Comparison of ENCODE assay signal across 1 cellular context in the genomic region with DNA sequence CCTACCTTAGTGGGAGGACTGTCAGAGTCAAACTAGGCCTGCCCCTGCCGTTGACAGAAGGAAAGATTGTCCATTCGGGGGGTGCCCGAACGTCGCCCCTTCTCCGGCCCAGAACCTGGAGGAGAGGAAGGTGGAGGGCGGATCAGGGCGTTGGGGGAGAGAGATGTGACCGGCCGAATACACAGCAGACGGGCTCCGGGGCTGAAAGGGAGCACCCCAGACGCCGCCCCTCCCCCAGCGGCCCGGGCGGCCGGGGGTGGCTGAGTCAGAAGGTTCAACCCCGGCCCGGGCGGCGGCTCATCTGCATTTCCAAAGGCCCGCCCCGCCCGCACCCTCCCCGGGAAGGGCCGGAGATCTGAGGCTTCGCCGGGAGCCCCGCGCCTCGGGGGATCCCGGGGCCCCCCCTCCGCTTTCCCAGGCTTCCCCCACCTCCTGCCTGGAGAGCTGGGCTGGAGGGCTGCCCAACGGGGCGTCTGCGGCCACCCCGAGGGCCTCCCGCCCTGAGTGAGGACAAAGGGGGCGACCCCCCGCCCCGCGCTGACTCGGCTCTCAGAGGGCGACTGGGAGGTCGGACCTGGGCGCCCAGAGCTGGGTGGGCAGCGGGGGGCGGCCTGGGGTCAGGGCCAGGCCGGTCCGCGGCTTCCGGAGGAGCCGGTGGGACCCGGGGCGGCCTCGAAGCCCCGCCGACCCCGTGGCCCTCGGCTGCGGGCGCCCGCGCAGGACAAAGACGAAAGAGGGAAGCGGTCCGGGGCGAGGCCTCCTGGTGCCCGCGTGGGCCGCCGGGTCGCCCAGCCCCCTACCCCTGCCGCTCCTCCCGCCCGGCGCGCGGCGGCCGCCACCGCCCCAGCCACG.
TF ChIP-seq lines count a peak whose summit lies in the region.

No MANE protein-coding gene starts in this region.

TF ChIP-seq in H1, 55 proteins besides CTCF, POLR2A, EP300 and RAD21 (continued from another document):
- TF ChIP-seq, protein P1, sequence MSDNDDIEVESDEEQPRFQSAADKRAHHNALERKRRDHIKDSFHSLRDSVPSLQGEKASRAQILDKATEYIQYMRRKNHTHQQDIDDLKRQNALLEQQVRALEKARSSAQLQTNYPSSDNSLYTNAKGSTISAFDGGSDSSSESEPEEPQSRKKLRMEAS (IDR thresholded peaks at IDR 0.05), result no peak
- TF ChIP-seq SIX5 (IDR thresholded peaks at IDR 0.05; ENCODE audit: low read depth, low read length) (no peak), EZH2 (IDR thresholded peaks at IDR 0.05; ENCODE audit: low read depth, low read length, severe bottlenecking) (no peak), POLR2AphosphoS5 (IDR thresholded peaks at IDR 0.05; ENCODE audit: low read depth, low read length) (peak; percentile 31; the same call in 1 of the 2 replicates), SIRT6 (IDR thresholded peaks at IDR 0.05; ENCODE audit: low read length) (no peak), TCF12 (IDR thresholded peaks at IDR 0.05; ENCODE audit: low read depth, low read length) (no peak), SUZ12 (IDR thresholded peaks at IDR 0.05; ENCODE audit: low read length) (no peak), CEBPB (IDR thresholded peaks at IDR 0.05; ENCODE audit: low read depth, low read length) (no peak), SP2 (IDR thresholded peaks at IDR 0.05; ENCODE audit: low read length) (no peak), CREB1 (IDR thresholded peaks at IDR 0.05) (no peak), KDM1A (IDR thresholded peaks at IDR 0.05; ENCODE audit: borderline replicate concordance, low read length) (no peak), CTBP2 (IDR thresholded peaks at IDR 0.05; ENCODE audit: borderline replicate concordance, insufficient read depth, insufficient read length, low read length) (no peak), RFX5 (IDR thresholded peaks at IDR 0.05; ENCODE audit: borderline replicate concordance, low read depth, low read length) (no peak), ASH2L (IDR thresholded peaks at IDR 0.05; ENCODE audit: low read length) (peak; percentile 53), TAF1 (IDR thresholded peaks at IDR 0.05; ENCODE audit: low read depth, low read length) (no peak), EGR1 (IDR thresholded peaks at IDR 0.05; ENCODE audit: borderline replicate concordance, low read depth, low read length) (peak; percentile 40; the same call in 1 of the 2 replicates), CBX8 (IDR thresholded peaks at IDR 0.05; ENCODE audit: borderline replicate concordance, low read depth, low read length) (no peak), HDAC6 (IDR thresholded peaks at IDR 0.05; ENCODE audit: low read depth, low read length) (no peak), CBX5 (IDR thresholded peaks at IDR 0.05; ENCODE audit: low read depth, low read length) (no peak), PHF8 (conservative IDR thresholded peaks at IDR 0.05; ENCODE audit: low read depth, low read length) (peak; percentile 36; the same call in 1 of the 2 replicates), GTF2F1 (IDR thresholded peaks at IDR 0.05; ENCODE audit: borderline replicate concordance, low read depth, low read length) (no peak), TAF7 (optimal IDR thresholded peaks at IDR 0.05; ENCODE audit: borderline replicate concordance, low read depth, low read length) (no peak), POU5F1 (IDR thresholded peaks at IDR 0.05; ENCODE audit: low read depth, low read length) (no peak), NRF1 (IDR thresholded peaks at IDR 0.05; ENCODE audit: low read depth, low read length) (no peak), SP1 (IDR thresholded peaks at IDR 0.05; ENCODE audit: low read depth, low read length) (no peak), CHD2 (IDR thresholded peaks at IDR 0.05; ENCODE audit: low read length) (no peak), MAFK (IDR thresholded peaks at IDR 0.05; ENCODE audit: low read depth, low read length) (no peak), RNF2 (IDR thresholded peaks at IDR 0.05; ENCODE audit: borderline replicate concordance, low read depth, low read length, missing control alignments, poor library complexity, severe bottlenecking) (no peak), JUN (IDR thresholded peaks at IDR 0.05; ENCODE audit: low read depth, low read length) (no peak), CHD1 (IDR thresholded peaks at IDR 0.05; ENCODE audit: low read depth, low read length) (no peak), SIN3A (conservative IDR thresholded peaks at IDR 0.05 in 1 of 2, IDR thresholded peaks at IDR 0.05 in 1 of 2; ENCODE audit: low read depth in 1 of 2, low read length in 2 of 2) (0 out of 4 replicates have a peak, but pooled peaks have one; percentile 29 to 53), RBBP5 (IDR thresholded peaks at IDR 0.05; ENCODE audit: borderline replicate concordance, low read depth, low read length) (no peak), YY1 (IDR thresholded peaks at IDR 0.05; ENCODE audit: low read depth, low read length) (no peak), BRCA1 (IDR thresholded peaks at IDR 0.05; ENCODE audit: low read depth, low read length) (no peak), GABPA (IDR thresholded peaks at IDR 0.05; ENCODE audit: borderline replicate concordance, insufficient read depth, low read length) (no peak), BACH1 (IDR thresholded peaks at IDR 0.05; ENCODE audit: low read length) (no peak), KDM4A (IDR thresholded peaks at IDR 0.05; ENCODE audit: low read depth, low read length, severe bottlenecking) (no peak), JUND (IDR thresholded peaks at IDR 0.05; ENCODE audit: low read length) (0 out of 2 replicates have a peak, but pooled peaks have one; percentile 22), NANOG (IDR thresholded peaks at IDR 0.05; ENCODE audit: insufficient read depth, low read depth, low read length, poor library complexity, severe bottlenecking) (no peak), ZNF274 (IDR thresholded peaks at IDR 0.05; ENCODE audit: borderline replicate concordance, extremely low read depth, low read length) (no peak), SP4 (IDR thresholded peaks at IDR 0.05; ENCODE audit: low read length) (no peak), KDM5A (IDR thresholded peaks at IDR 0.05; ENCODE audit: low read length) (no peak), HDAC2 (IDR thresholded peaks at IDR 0.05; ENCODE audit: borderline replicate concordance in 1 of 2, low read depth in 2 of 2, low read length in 2 of 2) (no peak)
- TF ChIP-seq, protein P2, sequence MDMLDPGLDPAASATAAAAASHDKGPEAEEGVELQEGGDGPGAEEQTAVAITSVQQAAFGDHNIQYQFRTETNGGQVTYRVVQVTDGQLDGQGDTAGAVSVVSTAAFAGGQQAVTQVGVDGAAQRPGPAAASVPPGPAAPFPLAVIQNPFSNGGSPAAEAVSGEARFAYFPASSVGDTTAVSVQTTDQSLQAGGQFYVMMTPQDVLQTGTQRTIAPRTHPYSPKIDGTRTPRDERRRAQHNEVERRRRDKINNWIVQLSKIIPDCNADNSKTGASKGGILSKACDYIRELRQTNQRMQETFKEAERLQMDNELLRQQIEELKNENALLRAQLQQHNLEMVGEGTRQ (IDR thresholded peaks at IDR 0.05; ENCODE audit: low read length), result no peak
- TF ChIP-seq, protein P3, sequence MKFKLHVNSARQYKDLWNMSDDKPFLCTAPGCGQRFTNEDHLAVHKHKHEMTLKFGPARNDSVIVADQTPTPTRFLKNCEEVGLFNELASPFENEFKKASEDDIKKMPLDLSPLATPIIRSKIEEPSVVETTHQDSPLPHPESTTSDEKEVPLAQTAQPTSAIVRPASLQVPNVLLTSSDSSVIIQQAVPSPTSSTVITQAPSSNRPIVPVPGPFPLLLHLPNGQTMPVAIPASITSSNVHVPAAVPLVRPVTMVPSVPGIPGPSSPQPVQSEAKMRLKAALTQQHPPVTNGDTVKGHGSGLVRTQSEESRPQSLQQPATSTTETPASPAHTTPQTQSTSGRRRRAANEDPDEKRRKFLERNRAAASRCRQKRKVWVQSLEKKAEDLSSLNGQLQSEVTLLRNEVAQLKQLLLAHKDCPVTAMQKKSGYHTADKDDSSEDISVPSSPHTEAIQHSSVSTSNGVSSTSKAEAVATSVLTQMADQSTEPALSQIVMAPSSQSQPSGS (IDR thresholded peaks at IDR 0.05; ENCODE audit: low read length), result no peak
- TF ChIP-seq, protein P4, sequence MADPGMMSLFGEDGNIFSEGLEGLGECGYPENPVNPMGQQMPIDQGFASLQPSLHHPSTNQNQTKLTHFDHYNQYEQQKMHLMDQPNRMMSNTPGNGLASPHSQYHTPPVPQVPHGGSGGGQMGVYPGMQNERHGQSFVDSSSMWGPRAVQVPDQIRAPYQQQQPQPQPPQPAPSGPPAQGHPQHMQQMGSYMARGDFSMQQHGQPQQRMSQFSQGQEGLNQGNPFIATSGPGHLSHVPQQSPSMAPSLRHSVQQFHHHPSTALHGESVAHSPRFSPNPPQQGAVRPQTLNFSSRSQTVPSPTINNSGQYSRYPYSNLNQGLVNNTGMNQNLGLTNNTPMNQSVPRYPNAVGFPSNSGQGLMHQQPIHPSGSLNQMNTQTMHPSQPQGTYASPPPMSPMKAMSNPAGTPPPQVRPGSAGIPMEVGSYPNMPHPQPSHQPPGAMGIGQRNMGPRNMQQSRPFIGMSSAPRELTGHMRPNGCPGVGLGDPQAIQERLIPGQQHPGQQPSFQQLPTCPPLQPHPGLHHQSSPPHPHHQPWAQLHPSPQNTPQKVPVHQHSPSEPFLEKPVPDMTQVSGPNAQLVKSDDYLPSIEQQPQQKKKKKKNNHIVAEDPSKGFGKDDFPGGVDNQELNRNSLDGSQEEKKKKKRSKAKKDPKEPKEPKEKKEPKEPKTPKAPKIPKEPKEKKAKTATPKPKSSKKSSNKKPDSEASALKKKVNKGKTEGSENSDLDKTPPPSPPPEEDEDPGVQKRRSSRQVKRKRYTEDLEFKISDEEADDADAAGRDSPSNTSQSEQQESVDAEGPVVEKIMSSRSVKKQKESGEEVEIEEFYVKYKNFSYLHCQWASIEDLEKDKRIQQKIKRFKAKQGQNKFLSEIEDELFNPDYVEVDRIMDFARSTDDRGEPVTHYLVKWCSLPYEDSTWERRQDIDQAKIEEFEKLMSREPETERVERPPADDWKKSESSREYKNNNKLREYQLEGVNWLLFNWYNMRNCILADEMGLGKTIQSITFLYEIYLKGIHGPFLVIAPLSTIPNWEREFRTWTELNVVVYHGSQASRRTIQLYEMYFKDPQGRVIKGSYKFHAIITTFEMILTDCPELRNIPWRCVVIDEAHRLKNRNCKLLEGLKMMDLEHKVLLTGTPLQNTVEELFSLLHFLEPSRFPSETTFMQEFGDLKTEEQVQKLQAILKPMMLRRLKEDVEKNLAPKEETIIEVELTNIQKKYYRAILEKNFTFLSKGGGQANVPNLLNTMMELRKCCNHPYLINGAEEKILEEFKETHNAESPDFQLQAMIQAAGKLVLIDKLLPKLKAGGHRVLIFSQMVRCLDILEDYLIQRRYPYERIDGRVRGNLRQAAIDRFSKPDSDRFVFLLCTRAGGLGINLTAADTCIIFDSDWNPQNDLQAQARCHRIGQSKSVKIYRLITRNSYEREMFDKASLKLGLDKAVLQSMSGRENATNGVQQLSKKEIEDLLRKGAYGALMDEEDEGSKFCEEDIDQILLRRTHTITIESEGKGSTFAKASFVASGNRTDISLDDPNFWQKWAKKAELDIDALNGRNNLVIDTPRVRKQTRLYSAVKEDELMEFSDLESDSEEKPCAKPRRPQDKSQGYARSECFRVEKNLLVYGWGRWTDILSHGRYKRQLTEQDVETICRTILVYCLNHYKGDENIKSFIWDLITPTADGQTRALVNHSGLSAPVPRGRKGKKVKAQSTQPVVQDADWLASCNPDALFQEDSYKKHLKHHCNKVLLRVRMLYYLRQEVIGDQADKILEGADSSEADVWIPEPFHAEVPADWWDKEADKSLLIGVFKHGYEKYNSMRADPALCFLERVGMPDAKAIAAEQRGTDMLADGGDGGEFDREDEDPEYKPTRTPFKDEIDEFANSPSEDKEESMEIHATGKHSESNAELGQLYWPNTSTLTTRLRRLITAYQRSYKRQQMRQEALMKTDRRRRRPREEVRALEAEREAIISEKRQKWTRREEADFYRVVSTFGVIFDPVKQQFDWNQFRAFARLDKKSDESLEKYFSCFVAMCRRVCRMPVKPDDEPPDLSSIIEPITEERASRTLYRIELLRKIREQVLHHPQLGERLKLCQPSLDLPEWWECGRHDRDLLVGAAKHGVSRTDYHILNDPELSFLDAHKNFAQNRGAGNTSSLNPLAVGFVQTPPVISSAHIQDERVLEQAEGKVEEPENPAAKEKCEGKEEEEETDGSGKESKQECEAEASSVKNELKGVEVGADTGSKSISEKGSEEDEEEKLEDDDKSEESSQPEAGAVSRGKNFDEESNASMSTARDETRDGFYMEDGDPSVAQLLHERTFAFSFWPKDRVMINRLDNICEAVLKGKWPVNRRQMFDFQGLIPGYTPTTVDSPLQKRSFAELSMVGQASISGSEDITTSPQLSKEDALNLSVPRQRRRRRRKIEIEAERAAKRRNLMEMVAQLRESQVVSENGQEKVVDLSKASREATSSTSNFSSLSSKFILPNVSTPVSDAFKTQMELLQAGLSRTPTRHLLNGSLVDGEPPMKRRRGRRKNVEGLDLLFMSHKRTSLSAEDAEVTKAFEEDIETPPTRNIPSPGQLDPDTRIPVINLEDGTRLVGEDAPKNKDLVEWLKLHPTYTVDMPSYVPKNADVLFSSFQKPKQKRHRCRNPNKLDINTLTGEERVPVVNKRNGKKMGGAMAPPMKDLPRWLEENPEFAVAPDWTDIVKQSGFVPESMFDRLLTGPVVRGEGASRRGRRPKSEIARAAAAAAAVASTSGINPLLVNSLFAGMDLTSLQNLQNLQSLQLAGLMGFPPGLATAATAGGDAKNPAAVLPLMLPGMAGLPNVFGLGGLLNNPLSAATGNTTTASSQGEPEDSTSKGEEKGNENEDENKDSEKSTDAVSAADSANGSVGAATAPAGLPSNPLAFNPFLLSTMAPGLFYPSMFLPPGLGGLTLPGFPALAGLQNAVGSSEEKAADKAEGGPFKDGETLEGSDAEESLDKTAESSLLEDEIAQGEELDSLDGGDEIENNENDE (IDR thresholded peaks at IDR 0.05; ENCODE audit: insufficient replicate concordance, low read length), result peak; percentile 58
- TF ChIP-seq, protein P5, sequence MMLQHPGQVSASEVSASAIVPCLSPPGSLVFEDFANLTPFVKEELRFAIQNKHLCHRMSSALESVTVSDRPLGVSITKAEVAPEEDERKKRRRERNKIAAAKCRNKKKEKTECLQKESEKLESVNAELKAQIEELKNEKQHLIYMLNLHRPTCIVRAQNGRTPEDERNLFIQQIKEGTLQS (IDR thresholded peaks at IDR 0.05; ENCODE audit: insufficient read depth, low read depth, low read length), result no peak
- TF ChIP-seq, protein P6, sequence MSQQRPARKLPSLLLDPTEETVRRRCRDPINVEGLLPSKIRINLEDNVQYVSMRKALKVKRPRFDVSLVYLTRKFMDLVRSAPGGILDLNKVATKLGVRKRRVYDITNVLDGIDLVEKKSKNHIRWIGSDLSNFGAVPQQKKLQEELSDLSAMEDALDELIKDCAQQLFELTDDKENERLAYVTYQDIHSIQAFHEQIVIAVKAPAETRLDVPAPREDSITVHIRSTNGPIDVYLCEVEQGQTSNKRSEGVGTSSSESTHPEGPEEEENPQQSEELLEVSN (IDR thresholded peaks at IDR 0.05), result no peak
TF ChIP-seq in H1: peak in this region for 8.
